ENCODE assay signal across 17 cellular contexts in the genomic region with DNA sequence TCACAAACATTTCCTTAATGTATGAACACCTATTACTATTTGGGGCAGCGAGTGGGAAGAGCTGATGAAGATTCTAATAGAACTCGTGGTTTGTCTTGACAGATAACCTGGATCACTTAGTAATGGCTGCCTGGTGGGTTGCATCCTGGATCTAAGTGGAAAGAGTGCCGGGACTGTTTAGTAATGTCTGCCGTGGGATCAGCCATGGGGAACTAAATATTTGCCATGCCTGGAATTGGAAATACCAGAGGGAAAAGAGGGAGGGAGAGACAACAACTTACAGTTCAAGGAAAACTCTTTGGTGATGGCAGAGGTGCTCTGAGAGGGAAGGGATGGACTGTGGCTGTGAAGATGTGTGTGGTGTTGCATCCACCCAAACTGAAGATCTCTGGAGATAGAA. TPM values are rescaled to one million over a fixed set of nuclear protein-coding genes. Genes with fewer than 3 reads are reported as not detected.
A peak's percentile ranks its signal among the peaks of the same experiment; 100 is the strongest.
DNase-seq lines count a peak whose midpoint lies in the region; ATAC-seq and TF ChIP-seq lines count a peak whose summit lies in the region.
"Had no signal": no experiment of that assay in that cellular context is flagged by ENCODE, and none has a peak within 500 bp of the region (broad histone marks: within the 10 kb centered on the region; RNA-seq: fewer than 3 reads in every experiment).

No MANE protein-coding gene starts in this region.

- no peaks in the 10 kb centered on the region for H3K79me2 ChIP-seq in OCI-LY7 (ENCODE audit: insufficient read depth, low read depth, low read length)

- H3K4me3 ChIP-seq in OCI-LY7 (ENCODE audit: low read depth, low read length, poor library complexity, severe bottlenecking): no peak overlapping the region
- H3K4me3 ChIP-seq: BLaER1, HAP-1 had no signal

- no peaks in the 10 kb centered on the region for H3K36me3 ChIP-seq in OCI-LY7 (ENCODE audit: insufficient read depth, low read length)
- H3K36me3 ChIP-seq: BLaER1, HAP-1 had no signal

- intact Hi-C loops in activated CD4-positive, alpha-beta memory T cell treated with anti-CD3 and anti-CD28 coated beads for 36 hours (cut with micrococcal nuclease): loop anchor here (10.0 kb wide), 1 partner anchor 321 kb away; a partner anchor contains a TSS
- intact Hi-C loops in OCI-LY7 (cut with micrococcal nuclease; ENCODE audit: unreplicated experiment): loop anchor here (5.0 kb wide), 2 partner anchors 108 to 313 kb away; no protein-coding TSS in a partner anchor

- peaks cover 4% of the 10 kb centered on the region for H3K4me1 ChIP-seq in OCI-LY7 (ENCODE audit: insufficient read depth, low read length, poor library complexity, severe bottlenecking)
- H3K4me1 ChIP-seq: Caco-2 had no signal

- no peak overlapping the region for H3K27ac ChIP-seq in OCI-LY7 (ENCODE audit: low read depth, low read length, poor library complexity, severe bottlenecking)
- H3K27ac ChIP-seq: 22Rv1, BLaER1, C4-2B had no signal

- no peak overlapping the region for H3K4me2 ChIP-seq in OCI-LY7 (ENCODE audit: low read length)
- H3K4me2 ChIP-seq: BLaER1 had no signal

- POLR2A ChIA-PET in activated CD4-positive, alpha-beta memory T cell treated with anti-CD3 and anti-CD28 coated beads for 36 hours (lab: Charles Lee): no interaction called here
- POLR2A ChIA-PET in activated CD4-positive, alpha-beta memory T cell treated with anti-CD3 and anti-CD28 coated beads, Interleukin-2, amount 10 ng/mL, durations not matched to agents 7 days and 5 days (lab: Charles Lee): no interaction called here
- POLR2A ChIA-PET in OCI-LY7 (lab: Charles Lee): no interaction called here

- H3K9me3 Mint-ChIP-seq in activated CD4-positive, alpha-beta memory T cell treated with anti-CD3 and anti-CD28 coated beads for 36 hours: no peaks in the 10 kb centered on the region
- peaks cover 2% of the 10 kb centered on the region for H3K9me3 Mint-ChIP-seq in activated CD4-positive, alpha-beta memory T cell treated with anti-CD3 and anti-CD28 coated beads, Interleukin-2, amount 10 ng/mL, durations not matched to agents 7 days and 5 days
- H3K9me3 Mint-ChIP-seq in memory B cell: peaks cover 2% of the 10 kb centered on the region
- H3K9me3 Mint-ChIP-seq: CD4-positive, CD25-positive, alpha-beta regulatory T cell; CD8-positive, alpha-beta T cell had no signal

- H3K9me3 ChIP-seq in OCI-LY7 (ENCODE audit: low read length): no peaks in the 10 kb centered on the region
- H3K9me3 ChIP-seq: BLaER1, Caco-2, HAP-1 had no signal

- H3K27me3 Mint-ChIP-seq in activated CD4-positive, alpha-beta memory T cell treated with anti-CD3 and anti-CD28 coated beads for 36 hours: peaks cover 4% of the 10 kb centered on the region
- peaks cover 8% of the 10 kb centered on the region for H3K27me3 Mint-ChIP-seq in activated CD4-positive, alpha-beta memory T cell treated with anti-CD3 and anti-CD28 coated beads, Interleukin-2, amount 10 ng/mL, durations not matched to agents 7 days and 5 days
- H3K27me3 Mint-ChIP-seq in memory B cell: peaks cover 7% of the 10 kb centered on the region

- no TSS peak for BruUV-seq in OCI-LY7 (replicated peaks; lab: Mats Ljungman, UMichigan)

- H3K4me1 Mint-ChIP-seq in activated CD4-positive, alpha-beta memory T cell treated with anti-CD3 and anti-CD28 coated beads for 36 hours (ENCODE audit: low read depth): peaks cover 14% of the 10 kb centered on the region
- H3K4me1 Mint-ChIP-seq in activated CD4-positive, alpha-beta memory T cell treated with anti-CD3 and anti-CD28 coated beads, Interleukin-2, amount 10 ng/mL, durations not matched to agents 7 days and 5 days: peaks cover 7% of the 10 kb centered on the region
- peaks cover 10% of the 10 kb centered on the region for H3K4me1 Mint-ChIP-seq in memory B cell

- no peak overlapping the region for H3K4me3 Mint-ChIP-seq in activated CD4-positive, alpha-beta memory T cell treated with anti-CD3 and anti-CD28 coated beads for 36 hours
- H3K4me3 Mint-ChIP-seq in activated CD4-positive, alpha-beta memory T cell treated with anti-CD3 and anti-CD28 coated beads, Interleukin-2, amount 10 ng/mL, durations not matched to agents 7 days and 5 days: no peak overlapping the region
- peak overlapping the region; percentile 27 for H3K4me3 Mint-ChIP-seq in memory B cell
- H3K4me3 Mint-ChIP-seq: B cell; CD4-positive, CD25-positive, alpha-beta regulatory T cell; CD8-positive, alpha-beta T cell had no signal

- no peak for DNase-seq in activated CD4-positive, alpha-beta memory T cell treated with anti-CD3 and anti-CD28 coated beads for 36 hours
- DNase-seq in activated CD4-positive, alpha-beta memory T cell treated with anti-CD3 and anti-CD28 coated beads, Interleukin-2, amount 10 ng/mL, durations not matched to agents 7 days and 5 days: no peak
- DNase-seq in OCI-LY7 (ENCODE audit: low spot score) (no peak), memory B cell (ENCODE audit: low spot score in 2 of 2) (no peak), NCI-H187 (lab: John Stamatoyannopoulos, UW) (no peak)
- DNase-seq: Caco-2; CD4-positive, CD25-positive, alpha-beta regulatory T cell; CD8-positive, alpha-beta T cell; DMS153; DND-41; GOT3 had no signal

- H3K27ac Mint-ChIP-seq in activated CD4-positive, alpha-beta memory T cell treated with anti-CD3 and anti-CD28 coated beads for 36 hours: peak overlapping the region; percentile 34
- no peak overlapping the region for H3K27ac Mint-ChIP-seq in activated CD4-positive, alpha-beta memory T cell treated with anti-CD3 and anti-CD28 coated beads, Interleukin-2, amount 10 ng/mL, durations not matched to agents 7 days and 5 days
- H3K27ac Mint-ChIP-seq in memory B cell: no peak overlapping the region
- H3K27ac Mint-ChIP-seq: B cell; CD8-positive, alpha-beta T cell had no signal

- peak overlapping the region; percentile 6; the same call in 1 of the 2 replicates for H2AFZ ChIP-seq in OCI-LY7 (ENCODE audit: low read length)

- no peak for ATAC-seq in memory B cell (ENCODE audit: low read depth)
- no peak for ATAC-seq in HG03342 (IDR thresholded peaks at IDR 0.05; ENCODE audit: unreplicated experiment)
- ATAC-seq: CD8-positive, alpha-beta T cell had no signal

- CTCF ChIA-PET in activated CD4-positive, alpha-beta memory T cell treated with anti-CD3 and anti-CD28 coated beads for 36 hours (lab: Charles Lee): interaction anchor here (0.7 to 3.7 kb wide), 9 partner anchors 10 to 434 kb away, joined by 3 to 21 read pairs (median 3); no protein-coding TSS in a partner anchor
- CTCF ChIA-PET in activated CD4-positive, alpha-beta memory T cell treated with anti-CD3 and anti-CD28 coated beads, Interleukin-2, amount 10 ng/mL, durations not matched to agents 7 days and 5 days (lab: Charles Lee): interaction anchor here (1.1 to 3.3 kb wide), 6 partner anchors 87 to 376 kb away, joined by 3 to 14 read pairs (median 4); a partner anchor contains a TSS
- CTCF ChIA-PET in OCI-LY7 (lab: Charles Lee; ENCODE audit: unreplicated experiment): no interaction called here

- no peak for TF ChIP-seq CTCF in OCI-LY7 (conservative IDR thresholded peaks at IDR 0.05; ENCODE audit: low read length)

- H3K36me3 Mint-ChIP-seq in activated CD4-positive, alpha-beta memory T cell treated with anti-CD3 and anti-CD28 coated beads for 36 hours: no peaks in the 10 kb centered on the region
- H3K36me3 Mint-ChIP-seq in activated CD4-positive, alpha-beta memory T cell treated with anti-CD3 and anti-CD28 coated beads, Interleukin-2, amount 10 ng/mL, durations not matched to agents 7 days and 5 days (ENCODE audit: low read depth): no peaks in the 10 kb centered on the region
- H3K36me3 Mint-ChIP-seq in memory B cell: no peaks in the 10 kb centered on the region
- H3K36me3 Mint-ChIP-seq: CD4-positive, CD25-positive, alpha-beta regulatory T cell; CD8-positive, alpha-beta T cell had no signal

- H4K20me1 ChIP-seq in OCI-LY7 (ENCODE audit: insufficient read depth, low read length): no peaks in the 10 kb centered on the region
- H4K20me1 ChIP-seq: BLaER1 had no signal

- H3K9me2 ChIP-seq in OCI-LY7 (ENCODE audit: insufficient read depth, low read length): no peaks in the 10 kb centered on the region

RNA-seq across cellular contexts. Expression of a gene that starts 21.3 kb away (rescaled TPM):
- not detected for total RNA-seq in activated CD4-positive, alpha-beta memory T cell treated with anti-CD3 and anti-CD28 coated beads for 36 hours
- not detected for total RNA-seq in activated CD4-positive, alpha-beta memory T cell treated with anti-CD3 and anti-CD28 coated beads, Interleukin-2, amount 10 ng/mL, durations not matched to agents 7 days and 5 days
- not detected in 2 replicates for total RNA-seq in OCI-LY7 (2014; rRNA removed; shearing (Covaris generic))
- not detected in 2 replicates for total RNA-seq in OCI-LY7 (2022)
- total RNA-seq: B cell; Caco-2; CD4-positive, CD25-positive, alpha-beta regulatory T cell; CD8-positive, alpha-beta T cell had no signal
